ENCODE assay signal across 25 cellular contexts in genomic region chr1:106378261-106378660, GRCh38.
"Had no signal": no experiment of that assay in that cellular context is flagged by ENCODE, and none has a peak within 500 bp of the region (broad histone marks: within the 10 kb centered on the region; RNA-seq: fewer than 3 reads in every experiment).

No MANE protein-coding gene starts in this region.

- H3K9me3 ChIP-seq: colonic mucosa, esophagus muscularis mucosa, esophagus squamous epithelium, gastrocnemius medialis, gastroesophageal sphincter had no signal

- H2AFZ ChIP-seq: hepatocyte had no signal

- H3K27me3 ChIP-seq: colonic mucosa, dorsolateral prefrontal cortex, esophagus muscularis mucosa, esophagus squamous epithelium, foreskin keratinocyte, gastrocnemius medialis, gastroesophageal sphincter, heart left ventricle, heart right ventricle, hepatocyte had no signal

- ATAC-seq: effector memory CD8-positive, alpha-beta T cell; esophagus mucosa; foreskin keratinocyte; gastrocnemius medialis; gastroesophageal sphincter; heart left ventricle; heart right ventricle had no signal

- DNase-seq: colonic mucosa; cortex of kidney; dermis blood vessel endothelial cell; dorsolateral prefrontal cortex; effector CD4-positive, alpha-beta T cell; effector CD8-positive, alpha-beta T cell; effector memory CD4-positive, alpha-beta T cell; effector memory CD8-positive, alpha-beta T cell; endodermal cell; erythroblast; esophagus squamous epithelium; foreskin fibroblast; foreskin keratinocyte; foreskin melanocyte; gastrocnemius medialis; glutamatergic neuron; head of caudate nucleus; heart left ventricle; heart right ventricle had no signal

- H3K4me3 ChIP-seq: colonic mucosa, coronary artery, dorsolateral prefrontal cortex, esophagus muscularis mucosa, esophagus squamous epithelium, gastrocnemius medialis, gastroesophageal sphincter, heart left ventricle, heart right ventricle, hepatocyte had no signal

- H3K79me2 ChIP-seq: hepatocyte had no signal

- H3K27ac ChIP-seq: colonic mucosa, coronary artery, dorsolateral prefrontal cortex, epithelial cell of prostate, esophagus muscularis mucosa, esophagus squamous epithelium, foreskin keratinocyte, gastrocnemius medialis, gastroesophageal sphincter, heart left ventricle, heart right ventricle, hepatocyte had no signal

- H3K4me2 ChIP-seq: hepatocyte had no signal

- H3K4me1 ChIP-seq: colonic mucosa, esophagus muscularis mucosa, esophagus squamous epithelium, foreskin keratinocyte, gastrocnemius medialis, gastroesophageal sphincter, heart left ventricle, heart right ventricle had no signal

- H3K36me3 ChIP-seq: colonic mucosa, esophagus muscularis mucosa, esophagus squamous epithelium, gastrocnemius medialis, gastroesophageal sphincter, heart left ventricle, heart right ventricle had no signal
